Comparison of ENCODE assay signal across 9 cellular contexts in genomic region chr6:41531591-41532582, GRCh38. TPM values are rescaled to one million over a fixed set of nuclear protein-coding genes. Genes with fewer than 3 reads are reported as not detected.
A peak's percentile ranks its signal among the peaks of the same experiment; 100 is the strongest.
DNase-seq lines count a peak whose midpoint lies in the region; ATAC-seq, FAIRE-seq and TF ChIP-seq lines count a peak whose summit lies in the region.
"Had no signal": no experiment of that assay in that cellular context is flagged by ENCODE, and none has a peak within 500 bp of the region (broad histone marks: within the 10 kb centered on the region; RNA-seq: fewer than 3 reads in every experiment).

No MANE protein-coding gene starts in this region.

- WGBS in trophoblast cell (ENCODE audit: extremely low coverage, insufficient coverage, insufficient read length): no CpG with 5 or more reads among the region's 22 CpGs
- WGBS in esophagus squamous epithelium, 2 donors: 38 to 48% methylated on average over 21 to 22 of the region's 22 CpGs

- H4K12ac ChIP-seq in trophoblast cell (ENCODE audit: low read depth, low read length): no peak overlapping the region

- no peak overlapping the region for H3K27ac ChIP-seq in CD4-positive, alpha-beta memory T cell (ENCODE audit: low read depth, low read length)
- no peak overlapping the region for H3K27ac ChIP-seq in trophoblast cell (ENCODE audit: low read depth, low read length)
- no peak overlapping the region for H3K27ac ChIP-seq in esophagus squamous epithelium

- no peaks in the 10 kb centered on the region for H3K9me3 ChIP-seq in CD4-positive, alpha-beta memory T cell (ENCODE audit: control insufficient read depth in 1 of 2, low read length in 2 of 2)
- H3K9me3 ChIP-seq in trophoblast cell (ENCODE audit: insufficient read depth, low read depth, low read length): no peaks in the 10 kb centered on the region
- H3K9me3 ChIP-seq in esophagus squamous epithelium: no peaks in the 10 kb centered on the region

- H3K27me3 Mint-ChIP-seq in CD4-positive, alpha-beta memory T cell: no peaks in the 10 kb centered on the region

- no peaks in the 10 kb centered on the region for H3K27me3 ChIP-seq in CD4-positive, alpha-beta memory T cell (ENCODE audit: insufficient read depth, low read length)
- H3K27me3 ChIP-seq in trophoblast cell (ENCODE audit: insufficient read depth, low read length) (no peaks in the 10 kb centered on the region), esophagus squamous epithelium (peaks cover 0 to 87% (median 3%) of the 10 kb centered on the region in 4 donors)

- H2BK5ac ChIP-seq in trophoblast cell (ENCODE audit: low read depth, low read length, poor library complexity): no peak overlapping the region

- no peak overlapping the region for H2BK12ac ChIP-seq in trophoblast cell (ENCODE audit: low read length)

- FAIRE-seq in GM19239 (lab: Jason Lieb, UNC): peak; percentile 88

- no peak overlapping the region for H3K4me2 ChIP-seq in trophoblast cell (ENCODE audit: low read length)

- no peak overlapping the region for H4K91ac ChIP-seq in trophoblast cell (ENCODE audit: low read depth, low read length)

- H2AK5ac ChIP-seq in trophoblast cell (ENCODE audit: low read length): no peak overlapping the region

- no peak overlapping the region for H2BK120ac ChIP-seq in trophoblast cell (ENCODE audit: insufficient read depth, low read length, poor library complexity)

- H3K27ac Mint-ChIP-seq in CD4-positive, alpha-beta memory T cell: peak overlapping the region; percentile 60 to 95 (median 82)

- no peak overlapping the region for H3K18ac ChIP-seq in trophoblast cell (ENCODE audit: low read length)

- H3K4me3 Mint-ChIP-seq in CD4-positive, alpha-beta memory T cell: peak overlapping the region; percentile 75 to 88 (median 84)

- no peak for TF ChIP-seq CTCF in esophagus squamous epithelium (IDR thresholded peaks at IDR 0.05)

- peaks cover 18 to 46% (median 33%) of the 10 kb centered on the region in 4 donors for H3K4me1 Mint-ChIP-seq in CD4-positive, alpha-beta memory T cell

- H3K9ac ChIP-seq in trophoblast cell (ENCODE audit: low read length): no peak overlapping the region

- H3K23ac ChIP-seq in trophoblast cell (ENCODE audit: low read length): no peak overlapping the region

- H3K36me3 Mint-ChIP-seq in CD4-positive, alpha-beta memory T cell: no peaks in the 10 kb centered on the region

- no peak overlapping the region for H3K14ac ChIP-seq in trophoblast cell (ENCODE audit: low read length)

- peak; percentile 80 for ATAC-seq in HG03139 (IDR thresholded peaks at IDR 0.05; ENCODE audit: unreplicated experiment)
- ATAC-seq: Panc1 had no signal

- intact Hi-C loops in CD4-positive, alpha-beta memory T cell (cut with micrococcal nuclease): loop anchor here (1.0 kb wide), 2 partner anchors 14 to 29 kb away; partner anchors contain the start of gene FOXP4
- intact Hi-C loops in esophagus squamous epithelium (cut with DNase I): no loop called here

- H3K79me2 ChIP-seq in trophoblast cell (ENCODE audit: control insufficient read depth, insufficient read depth, low read length, poor library complexity): no peaks in the 10 kb centered on the region

- no peaks in the 10 kb centered on the region for H3K9me3 Mint-ChIP-seq in CD4-positive, alpha-beta memory T cell

- H4K8ac ChIP-seq in trophoblast cell (ENCODE audit: low read depth, low read length): no peak overlapping the region

- H3K4me1 ChIP-seq in CD4-positive, alpha-beta memory T cell (ENCODE audit: insufficient read depth, low read length): peaks cover 29% of the 10 kb centered on the region
- H3K4me1 ChIP-seq in trophoblast cell (ENCODE audit: control insufficient read depth in 1 of 2, insufficient read depth in 2 of 2, low read length in 2 of 2): peaks cover 0 to under 1% of the 10 kb centered on the region in 2 experiments
- peaks cover 4 to 44% (median 21%) of the 10 kb centered on the region in 3 donors for H3K4me1 ChIP-seq in esophagus squamous epithelium

- no peak for TF ChIP-seq POLR2A in esophagus squamous epithelium (IDR thresholded peaks at IDR 0.05)

- H3K79me1 ChIP-seq in trophoblast cell (ENCODE audit: low read length): no peaks in the 10 kb centered on the region

- peak overlapping the region; percentile 39 to 60 for H3K4me3 ChIP-seq in CD4-positive, alpha-beta memory T cell (ENCODE audit: low read length in 2 of 2)
- H3K4me3 ChIP-seq in trophoblast cell (ENCODE audit: low read depth, low read length) (no peak overlapping the region), esophagus squamous epithelium (peak overlapping the region in 2 of 4 donors; percentile 11 to 41)

- CTCF ChIA-PET in CD4-positive, alpha-beta memory T cell (lab: Charles Lee; ENCODE audit: partially characterized antibody): interaction anchor here (1.0 kb wide), 1 partner anchor 71 kb away, joined by 3 read pairs; no protein-coding TSS in a partner anchor

- POLR2A ChIA-PET in CD4-positive, alpha-beta memory T cell (lab: Charles Lee; ENCODE audit: partially characterized antibody): interaction anchor here (0.6 to 1.4 kb wide), 5 partner anchors 12 to 107 kb away, joined by 3 to 4 read pairs (median 4); no protein-coding TSS in a partner anchor

- peak; percentile 54 to 70 (median 60) for DNase-seq in CD4-positive, alpha-beta memory T cell
- DNase-seq in GM19239 (ENCODE audit: insufficient read length, low spot score): peak; percentile 78
- DNase-seq in SW480 (ENCODE audit: low spot score): peak; percentile 12
- peak; percentile 31 for DNase-seq in astrocyte of the hippocampus (ENCODE audit: low read depth, low spot score)
- peak; percentile 6 to 15 for DNase-seq in trophoblast cell
- no peak for DNase-seq in effector CD8-positive, alpha-beta T cell (lab: John Stamatoyannopoulos, UW)
- no peak for DNase-seq in esophagus squamous epithelium (lab: John Stamatoyannopoulos, UW)

- H2AFZ ChIP-seq in trophoblast cell (ENCODE audit: insufficient read depth, low read length, poor library complexity): no peak overlapping the region

- H3K4ac ChIP-seq in trophoblast cell (ENCODE audit: low read depth, low read length): no peak overlapping the region

- no peaks in the 10 kb centered on the region for H3K36me3 ChIP-seq in CD4-positive, alpha-beta memory T cell (ENCODE audit: insufficient read depth, low read length)
- no peaks in the 10 kb centered on the region for H3K36me3 ChIP-seq in trophoblast cell (ENCODE audit: control insufficient read depth in 1 of 2, insufficient read depth in 2 of 2, low read length in 2 of 2)
- H3K36me3 ChIP-seq in esophagus squamous epithelium: no peaks in the 10 kb centered on the region

RNA-seq across cellular contexts. Expression of gene FOXP4, which starts 14.3 kb away (rescaled TPM):
- 1 to 10 TPM; 7.4 to 7.8 TPM for total RNA-seq in CD4-positive, alpha-beta memory T cell
- polyA plus RNA-seq in CD4-positive, alpha-beta memory T cell: 1 to 10 TPM in 1 of 2 donors, under 1 TPM in 1; 0.08 to 1.6 TPM
- 14.4 TPM in 2 replicates for polyA plus RNA-seq in trophoblast cell (2013)
- 10 to 100 TPM in 1 of 4 donors, 1 to 10 TPM in 3; 2.2 to 10.3 (median 6.8) TPM for total RNA-seq in esophagus squamous epithelium

Comparison
In these comparisons a context has a peak if more than half of its experiments do, and no peak if none do; other contexts are left out.
1. DNase-seq: peak in CD4-positive, alpha-beta memory T cell (5 of 5), GM19239 (single experiment), SW480 (single experiment), astrocyte of the hippocampus (single experiment) and trophoblast cell (2 of 2); none in effector CD8-positive, alpha-beta T cell (single experiment) and esophagus squamous epithelium (single experiment).